Comparison of ENCODE assay signal across 1 cellular context in the genomic region with DNA sequence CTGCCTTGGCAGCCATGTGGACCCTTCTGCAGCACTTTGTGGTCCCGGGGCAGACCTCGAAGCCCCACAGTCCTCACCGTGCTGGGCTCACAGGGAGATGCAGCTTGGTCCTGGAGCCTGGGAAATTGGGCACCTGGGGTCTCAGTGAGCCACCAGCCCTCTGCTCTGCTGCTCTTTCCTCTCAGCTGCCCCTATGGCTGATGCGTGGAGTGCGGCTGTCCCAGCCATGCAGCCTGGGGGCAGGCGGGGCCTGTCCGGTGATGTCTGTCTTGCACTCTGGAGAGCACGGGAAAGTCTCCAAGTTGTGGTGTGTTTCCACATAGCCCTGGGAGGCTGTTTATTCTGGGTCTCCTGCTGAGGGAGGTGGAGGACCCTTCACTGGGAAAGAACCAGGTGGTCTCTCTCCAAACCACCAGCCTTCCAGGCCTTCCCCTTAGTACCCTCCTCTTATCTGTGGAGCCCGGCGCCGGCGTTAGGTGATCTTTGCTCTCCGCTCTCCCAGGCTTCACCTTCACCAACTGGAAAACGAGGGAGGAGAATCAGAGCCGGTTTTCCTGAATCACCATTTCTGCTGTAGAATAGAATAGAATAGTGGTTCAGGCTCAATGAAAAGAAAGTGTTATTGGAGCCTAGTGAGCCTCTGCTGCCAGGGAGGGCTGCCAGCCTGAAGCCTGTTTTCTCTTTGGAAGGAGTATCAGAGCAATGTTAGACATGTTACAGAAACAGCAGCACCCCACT.
TF ChIP-seq lines count a peak whose summit lies in the region.

No MANE protein-coding gene starts in this region.

TF ChIP-seq in HepG2, 621 proteins besides CTCF, POLR2A, EP300 and RAD21 (continued from another document and continues in another):
- TF ChIP-seq, protein P1, sequence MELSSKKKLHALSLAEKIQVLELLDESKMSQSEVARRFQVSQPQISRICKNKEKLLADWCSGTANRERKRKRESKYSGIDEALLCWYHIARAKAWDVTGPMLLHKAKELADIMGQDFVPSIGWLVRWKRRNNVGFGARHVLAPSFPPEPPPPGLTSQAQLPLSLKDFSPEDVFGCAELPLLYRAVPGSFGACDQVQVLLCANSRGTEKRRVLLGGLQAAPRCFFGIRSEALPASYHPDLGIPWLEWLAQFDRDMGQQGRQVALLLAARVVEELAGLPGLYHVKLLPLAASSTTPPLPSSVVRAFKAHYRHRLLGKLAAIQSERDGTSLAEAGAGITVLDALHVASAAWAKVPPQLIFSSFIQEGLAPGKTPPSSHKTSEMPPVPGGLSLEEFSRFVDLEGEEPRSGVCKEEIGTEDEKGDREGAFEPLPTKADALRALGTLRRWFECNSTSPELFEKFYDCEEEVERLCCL (CRISPR knock-in tag; IDR thresholded peaks at IDR 0.05; ENCODE audit: borderline replicate concordance), result 0 out of 2 replicates have a peak, but pooled peaks have one; percentile 38
- TF ChIP-seq ZFP1 (CRISPR knock-in tag; IDR thresholded peaks at IDR 0.05), result no peak
- no peak; the same call in 1 of the 2 replicates for TF ChIP-seq MED1 (CRISPR knock-in tag; IDR thresholded peaks at IDR 0.05)
- TF ChIP-seq U2AF2 (IDR thresholded peaks at IDR 0.05; ENCODE audit: low read depth, low read length), result no peak
- TF ChIP-seq, protein P2, sequence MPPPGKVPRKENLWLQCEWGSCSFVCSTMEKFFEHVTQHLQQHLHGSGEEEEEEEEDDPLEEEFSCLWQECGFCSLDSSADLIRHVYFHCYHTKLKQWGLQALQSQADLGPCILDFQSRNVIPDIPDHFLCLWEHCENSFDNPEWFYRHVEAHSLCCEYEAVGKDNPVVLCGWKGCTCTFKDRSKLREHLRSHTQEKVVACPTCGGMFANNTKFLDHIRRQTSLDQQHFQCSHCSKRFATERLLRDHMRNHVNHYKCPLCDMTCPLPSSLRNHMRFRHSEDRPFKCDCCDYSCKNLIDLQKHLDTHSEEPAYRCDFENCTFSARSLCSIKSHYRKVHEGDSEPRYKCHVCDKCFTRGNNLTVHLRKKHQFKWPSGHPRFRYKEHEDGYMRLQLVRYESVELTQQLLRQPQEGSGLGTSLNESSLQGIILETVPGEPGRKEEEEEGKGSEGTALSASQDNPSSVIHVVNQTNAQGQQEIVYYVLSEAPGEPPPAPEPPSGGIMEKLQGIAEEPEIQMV (CRISPR knock-in tag; IDR thresholded peaks at IDR 0.05; ENCODE audit: low read depth), result no peak
- TF ChIP-seq, protein P3, sequence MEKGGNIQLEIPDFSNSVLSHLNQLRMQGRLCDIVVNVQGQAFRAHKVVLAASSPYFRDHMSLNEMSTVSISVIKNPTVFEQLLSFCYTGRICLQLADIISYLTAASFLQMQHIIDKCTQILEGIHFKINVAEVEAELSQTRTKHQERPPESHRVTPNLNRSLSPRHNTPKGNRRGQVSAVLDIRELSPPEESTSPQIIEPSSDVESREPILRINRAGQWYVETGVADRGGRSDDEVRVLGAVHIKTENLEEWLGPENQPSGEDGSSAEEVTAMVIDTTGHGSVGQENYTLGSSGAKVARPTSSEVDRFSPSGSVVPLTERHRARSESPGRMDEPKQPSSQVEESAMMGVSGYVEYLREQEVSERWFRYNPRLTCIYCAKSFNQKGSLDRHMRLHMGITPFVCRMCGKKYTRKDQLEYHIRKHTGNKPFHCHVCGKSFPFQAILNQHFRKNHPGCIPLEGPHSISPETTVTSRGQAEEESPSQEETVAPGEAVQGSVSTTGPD (CRISPR knock-in tag; IDR thresholded peaks at IDR 0.05), result 0 out of 2 replicates have a peak, but pooled peaks have one; percentile 53
- TF ChIP-seq SETDB1 (CRISPR knock-in tag; IDR thresholded peaks at IDR 0.05; ENCODE audit: borderline replicate concordance), result no peak
- no peak for TF ChIP-seq ZNF773 (CRISPR knock-in tag; IDR thresholded peaks at IDR 0.05; ENCODE audit: borderline replicate concordance)
- TF ChIP-seq, protein P4, sequence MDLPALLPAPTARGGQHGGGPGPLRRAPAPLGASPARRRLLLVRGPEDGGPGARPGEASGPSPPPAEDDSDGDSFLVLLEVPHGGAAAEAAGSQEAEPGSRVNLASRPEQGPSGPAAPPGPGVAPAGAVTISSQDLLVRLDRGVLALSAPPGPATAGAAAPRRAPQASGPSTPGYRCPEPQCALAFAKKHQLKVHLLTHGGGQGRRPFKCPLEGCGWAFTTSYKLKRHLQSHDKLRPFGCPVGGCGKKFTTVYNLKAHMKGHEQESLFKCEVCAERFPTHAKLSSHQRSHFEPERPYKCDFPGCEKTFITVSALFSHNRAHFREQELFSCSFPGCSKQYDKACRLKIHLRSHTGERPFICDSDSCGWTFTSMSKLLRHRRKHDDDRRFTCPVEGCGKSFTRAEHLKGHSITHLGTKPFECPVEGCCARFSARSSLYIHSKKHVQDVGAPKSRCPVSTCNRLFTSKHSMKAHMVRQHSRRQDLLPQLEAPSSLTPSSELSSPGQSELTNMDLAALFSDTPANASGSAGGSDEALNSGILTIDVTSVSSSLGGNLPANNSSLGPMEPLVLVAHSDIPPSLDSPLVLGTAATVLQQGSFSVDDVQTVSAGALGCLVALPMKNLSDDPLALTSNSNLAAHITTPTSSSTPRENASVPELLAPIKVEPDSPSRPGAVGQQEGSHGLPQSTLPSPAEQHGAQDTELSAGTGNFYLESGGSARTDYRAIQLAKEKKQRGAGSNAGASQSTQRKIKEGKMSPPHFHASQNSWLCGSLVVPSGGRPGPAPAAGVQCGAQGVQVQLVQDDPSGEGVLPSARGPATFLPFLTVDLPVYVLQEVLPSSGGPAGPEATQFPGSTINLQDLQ (CRISPR knock-in tag; IDR thresholded peaks at IDR 0.05), result no peak
- TF ChIP-seq GATA4 (IDR thresholded peaks at IDR 0.05; ENCODE audit: borderline replicate concordance, low read depth), result no peak
- TF ChIP-seq NFE2L1 (CRISPR knock-in tag; IDR thresholded peaks at IDR 0.05; ENCODE audit: borderline replicate concordance), result no peak
- no peak for TF ChIP-seq ZNF256 (CRISPR knock-in tag; conservative IDR thresholded peaks at IDR 0.05)
- no peak for TF ChIP-seq ZNF614 (CRISPR knock-in tag; IDR thresholded peaks at IDR 0.05; ENCODE audit: borderline replicate concordance)
- TF ChIP-seq CBX1 (IDR thresholded peaks at IDR 0.05; ENCODE audit: low read depth), result no peak
- TF ChIP-seq SOX13 (IDR thresholded peaks at IDR 0.05), result no peak
- no peak for TF ChIP-seq SOX13 (CRISPR knock-in tag; conservative IDR thresholded peaks at IDR 0.05 in 1 of 2, IDR thresholded peaks at IDR 0.05 in 1 of 2)
- no peak for TF ChIP-seq ZNF713 (CRISPR knock-in tag; IDR thresholded peaks at IDR 0.05)
- TF ChIP-seq ZNF383 (CRISPR knock-in tag; IDR thresholded peaks at IDR 0.05; ENCODE audit: borderline replicate concordance), result no peak
- TF ChIP-seq, protein P5, sequence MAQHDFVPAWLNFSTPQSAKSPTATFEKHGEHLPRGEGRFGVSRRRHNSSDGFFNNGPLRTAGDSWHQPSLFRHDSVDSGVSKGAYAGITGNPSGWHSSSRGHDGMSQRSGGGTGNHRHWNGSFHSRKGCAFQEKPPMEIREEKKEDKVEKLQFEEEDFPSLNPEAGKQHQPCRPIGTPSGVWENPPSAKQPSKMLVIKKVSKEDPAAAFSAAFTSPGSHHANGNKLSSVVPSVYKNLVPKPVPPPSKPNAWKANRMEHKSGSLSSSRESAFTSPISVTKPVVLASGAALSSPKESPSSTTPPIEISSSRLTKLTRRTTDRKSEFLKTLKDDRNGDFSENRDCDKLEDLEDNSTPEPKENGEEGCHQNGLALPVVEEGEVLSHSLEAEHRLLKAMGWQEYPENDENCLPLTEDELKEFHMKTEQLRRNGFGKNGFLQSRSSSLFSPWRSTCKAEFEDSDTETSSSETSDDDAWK (CRISPR knock-in tag; IDR thresholded peaks at IDR 0.05), result no peak
- TF ChIP-seq ZNF652 (CRISPR knock-in tag; IDR thresholded peaks at IDR 0.05; ENCODE audit: borderline replicate concordance, low read depth), result no peak
- TF ChIP-seq ZNF264 (CRISPR knock-in tag; IDR thresholded peaks at IDR 0.05), result no peak
- no peak; the same call in 1 of the 2 replicates for TF ChIP-seq FOSL2 (CRISPR knock-in tag; IDR thresholded peaks at IDR 0.05)
- no peak for TF ChIP-seq ZNF850 (CRISPR knock-in tag; conservative IDR thresholded peaks at IDR 0.05)
- TF ChIP-seq TBX3 (IDR thresholded peaks at IDR 0.05; ENCODE audit: borderline replicate concordance), result no peak
- peak; percentile 66 for TF ChIP-seq ZFY (CRISPR knock-in tag; IDR thresholded peaks at IDR 0.05)
- no peak for TF ChIP-seq MED13 (CRISPR knock-in tag; IDR thresholded peaks at IDR 0.05)
- no peak for TF ChIP-seq RFXAP (CRISPR knock-in tag; IDR thresholded peaks at IDR 0.05; ENCODE audit: borderline replicate concordance)
- TF ChIP-seq SMYD3 (CRISPR knock-in tag; IDR thresholded peaks at IDR 0.05), result no peak
- no peak for TF ChIP-seq ZKSCAN1 (IDR thresholded peaks at IDR 0.05; ENCODE audit: low read length)
- peak; percentile 44; the same call in 1 of the 2 replicates for TF ChIP-seq ZFX (CRISPR knock-in tag; IDR thresholded peaks at IDR 0.05; ENCODE audit: low read depth)
- TF ChIP-seq ZSCAN31 (CRISPR knock-in tag; IDR thresholded peaks at IDR 0.05; ENCODE audit: low read depth), result no peak; the same call in 1 of the 2 replicates
- 0 out of 2 replicates have a peak, but pooled peaks have one; percentile 31 for TF ChIP-seq ZNF501 (CRISPR knock-in tag; IDR thresholded peaks at IDR 0.05)
- TF ChIP-seq, protein P6, sequence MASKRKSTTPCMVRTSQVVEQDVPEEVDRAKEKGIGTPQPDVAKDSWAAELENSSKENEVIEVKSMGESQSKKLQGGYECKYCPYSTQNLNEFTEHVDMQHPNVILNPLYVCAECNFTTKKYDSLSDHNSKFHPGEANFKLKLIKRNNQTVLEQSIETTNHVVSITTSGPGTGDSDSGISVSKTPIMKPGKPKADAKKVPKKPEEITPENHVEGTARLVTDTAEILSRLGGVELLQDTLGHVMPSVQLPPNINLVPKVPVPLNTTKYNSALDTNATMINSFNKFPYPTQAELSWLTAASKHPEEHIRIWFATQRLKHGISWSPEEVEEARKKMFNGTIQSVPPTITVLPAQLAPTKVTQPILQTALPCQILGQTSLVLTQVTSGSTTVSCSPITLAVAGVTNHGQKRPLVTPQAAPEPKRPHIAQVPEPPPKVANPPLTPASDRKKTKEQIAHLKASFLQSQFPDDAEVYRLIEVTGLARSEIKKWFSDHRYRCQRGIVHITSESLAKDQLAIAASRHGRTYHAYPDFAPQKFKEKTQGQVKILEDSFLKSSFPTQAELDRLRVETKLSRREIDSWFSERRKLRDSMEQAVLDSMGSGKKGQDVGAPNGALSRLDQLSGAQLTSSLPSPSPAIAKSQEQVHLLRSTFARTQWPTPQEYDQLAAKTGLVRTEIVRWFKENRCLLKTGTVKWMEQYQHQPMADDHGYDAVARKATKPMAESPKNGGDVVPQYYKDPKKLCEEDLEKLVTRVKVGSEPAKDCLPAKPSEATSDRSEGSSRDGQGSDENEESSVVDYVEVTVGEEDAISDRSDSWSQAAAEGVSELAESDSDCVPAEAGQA (IDR thresholded peaks at IDR 0.05; ENCODE audit: low read depth), result no peak
- TF ChIP-seq, protein P6 (CRISPR knock-in tag; IDR thresholded peaks at IDR 0.05; ENCODE audit: borderline replicate concordance), result no peak
- TF ChIP-seq PHF8 (CRISPR knock-in tag; IDR thresholded peaks at IDR 0.05), result peak; percentile 27; the same call in 1 of the 2 replicates
- TF ChIP-seq ZSCAN29 (CRISPR knock-in tag; conservative IDR thresholded peaks at IDR 0.05), result 0 out of 2 replicates have a peak, but pooled peaks have one; percentile 46
- TF ChIP-seq MATR3 (CRISPR knock-in tag; IDR thresholded peaks at IDR 0.05), result no peak
- TF ChIP-seq ATF1 (CRISPR knock-in tag; IDR thresholded peaks at IDR 0.05), result no peak
- no peak; the same call in 1 of the 2 replicates for TF ChIP-seq ZZZ3 (CRISPR knock-in tag; IDR thresholded peaks at IDR 0.05; ENCODE audit: borderline replicate concordance)
- TF ChIP-seq JDP2 (CRISPR knock-in tag; IDR thresholded peaks at IDR 0.05; ENCODE audit: borderline replicate concordance), result no peak
- TF ChIP-seq, protein P7, sequence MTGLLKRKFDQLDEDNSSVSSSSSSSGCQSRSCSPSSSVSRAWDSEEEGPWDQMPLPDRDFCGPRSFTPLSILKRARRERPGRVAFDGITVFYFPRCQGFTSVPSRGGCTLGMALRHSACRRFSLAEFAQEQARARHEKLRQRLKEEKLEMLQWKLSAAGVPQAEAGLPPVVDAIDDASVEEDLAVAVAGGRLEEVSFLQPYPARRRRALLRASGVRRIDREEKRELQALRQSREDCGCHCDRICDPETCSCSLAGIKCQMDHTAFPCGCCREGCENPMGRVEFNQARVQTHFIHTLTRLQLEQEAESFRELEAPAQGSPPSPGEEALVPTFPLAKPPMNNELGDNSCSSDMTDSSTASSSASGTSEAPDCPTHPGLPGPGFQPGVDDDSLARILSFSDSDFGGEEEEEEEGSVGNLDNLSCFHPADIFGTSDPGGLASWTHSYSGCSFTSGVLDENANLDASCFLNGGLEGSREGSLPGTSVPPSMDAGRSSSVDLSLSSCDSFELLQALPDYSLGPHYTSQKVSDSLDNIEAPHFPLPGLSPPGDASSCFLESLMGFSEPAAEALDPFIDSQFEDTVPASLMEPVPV (CRISPR knock-in tag; IDR thresholded peaks at IDR 0.05), result no peak
- TF ChIP-seq TEAD3 (CRISPR knock-in tag; optimal IDR thresholded peaks at IDR 0.05; ENCODE audit: borderline replicate concordance), result no peak
- TF ChIP-seq SATB2 (CRISPR knock-in tag; IDR thresholded peaks at IDR 0.05), result no peak
- TF ChIP-seq, protein P8, sequence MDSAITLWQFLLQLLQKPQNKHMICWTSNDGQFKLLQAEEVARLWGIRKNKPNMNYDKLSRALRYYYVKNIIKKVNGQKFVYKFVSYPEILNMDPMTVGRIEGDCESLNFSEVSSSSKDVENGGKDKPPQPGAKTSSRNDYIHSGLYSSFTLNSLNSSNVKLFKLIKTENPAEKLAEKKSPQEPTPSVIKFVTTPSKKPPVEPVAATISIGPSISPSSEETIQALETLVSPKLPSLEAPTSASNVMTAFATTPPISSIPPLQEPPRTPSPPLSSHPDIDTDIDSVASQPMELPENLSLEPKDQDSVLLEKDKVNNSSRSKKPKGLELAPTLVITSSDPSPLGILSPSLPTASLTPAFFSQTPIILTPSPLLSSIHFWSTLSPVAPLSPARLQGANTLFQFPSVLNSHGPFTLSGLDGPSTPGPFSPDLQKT (CRISPR knock-in tag; IDR thresholded peaks at IDR 0.05; ENCODE audit: borderline replicate concordance), result no peak
- TF ChIP-seq ZNF546 (CRISPR knock-in tag; conservative IDR thresholded peaks at IDR 0.05), result no peak
- TF ChIP-seq ZNF333 (CRISPR knock-in tag; IDR thresholded peaks at IDR 0.05; ENCODE audit: borderline replicate concordance), result no peak
- TF ChIP-seq ATAD3A (CRISPR knock-in tag; IDR thresholded peaks at IDR 0.05), result no peak
- TF ChIP-seq THAP11 (CRISPR knock-in tag; IDR thresholded peaks at IDR 0.05), result no peak
